13 cellular contexts compared by ENCODE assay signal in genomic region chr18:58556333-58557012, GRCh38.
DNase-seq lines count a peak whose midpoint lies in the region; ATAC-seq and TF ChIP-seq lines count a peak whose summit lies in the region.
"Had no signal": no experiment of that assay in that cellular context is flagged by ENCODE, and none has a peak within 500 bp of the region (broad histone marks: within the 10 kb centered on the region; RNA-seq: fewer than 3 reads in every experiment).

No MANE protein-coding gene starts in this region.

- H3K27ac ChIP-seq in CD8-positive, alpha-beta T cell (ENCODE audit: low read depth, low read length): no peak overlapping the region

- no peak overlapping the region for H3K4me3 Mint-ChIP-seq in activated T-helper 1 cell treated with anti-CD3 and anti-CD28 coated beads, Interleukin-12 subunit alpha, Interleukin-12 subunit beta, Interleukin-2, Interleukin-4 antibody, amounts not matched to agents 30 ng/mL and 10 ng/mL and 1 ng/mL, durations not matched to agents 14 hours and 24 hours and 36 hours
- H3K4me3 Mint-ChIP-seq in CD8-positive, alpha-beta T cell: no peak overlapping the region
- H3K4me3 Mint-ChIP-seq: activated naive CD8-positive, alpha-beta T cell treated with anti-CD3 and anti-CD28 coated beads, Interleukin-2, amount 10 ng/mL, durations not matched to agents 7 days and 5 days had no signal

- intact Hi-C loops in activated T-helper 1 cell treated with anti-CD3 and anti-CD28 coated beads, Interleukin-12 subunit alpha, Interleukin-12 subunit beta, Interleukin-2, Interleukin-4 antibody, amounts not matched to agents 30 ng/mL and 10 ng/mL and 1 ng/mL, durations not matched to agents 14 hours and 24 hours and 36 hours (cut with micrococcal nuclease): no loop called here
- intact Hi-C loops in mucosa of descending colon (cut with DNase I, micrococcal nuclease): no loop called here
- intact Hi-C loops in CD8-positive, alpha-beta T cell (cut with DNase I, micrococcal nuclease): no loop called here

- H3K27me3 Mint-ChIP-seq in activated T-helper 1 cell treated with anti-CD3 and anti-CD28 coated beads, Interleukin-12 subunit alpha, Interleukin-12 subunit beta, Interleukin-2, Interleukin-4 antibody, amounts not matched to agents 30 ng/mL and 10 ng/mL and 1 ng/mL, durations not matched to agents 14 hours and 24 hours and 36 hours (ENCODE audit: insufficient read depth): no peaks in the 10 kb centered on the region
- no peaks in the 10 kb centered on the region for H3K27me3 Mint-ChIP-seq in CD8-positive, alpha-beta T cell (ENCODE audit: low read depth)
- H3K27me3 Mint-ChIP-seq: activated naive CD8-positive, alpha-beta T cell treated with anti-CD3 and anti-CD28 coated beads, Interleukin-2, amount 10 ng/mL, durations not matched to agents 7 days and 5 days had no signal

- no peaks in the 10 kb centered on the region for H3K27me3 ChIP-seq in CD8-positive, alpha-beta T cell (ENCODE audit: insufficient read depth, low read length)

- CTCF ChIA-PET in CD8-positive, alpha-beta T cell (lab: Charles Lee): interaction anchor here (2.8 kb wide), 1 partner anchor 207 kb away, joined by 10 read pairs; no protein-coding TSS in a partner anchor

- ATAC-seq in HG02610 (IDR thresholded peaks at IDR 0.05; ENCODE audit: unreplicated experiment): peak; percentile 23
- ATAC-seq in mucosa of descending colon: peak; percentile 14
- no peak for ATAC-seq in CD8-positive, alpha-beta T cell
- ATAC-seq in GM21390 (IDR thresholded peaks at IDR 0.05; ENCODE audit: unreplicated experiment): no peak

- H3K9me3 Mint-ChIP-seq in activated T-helper 1 cell treated with anti-CD3 and anti-CD28 coated beads, Interleukin-12 subunit alpha, Interleukin-12 subunit beta, Interleukin-2, Interleukin-4 antibody, amounts not matched to agents 30 ng/mL and 10 ng/mL and 1 ng/mL, durations not matched to agents 14 hours and 24 hours and 36 hours: peaks cover 8% of the 10 kb centered on the region
- peaks cover 5% of the 10 kb centered on the region for H3K9me3 Mint-ChIP-seq in CD8-positive, alpha-beta T cell

- peak overlapping the region; percentile 25 for H3K4me3 ChIP-seq in GM12865 (ENCODE audit: low read depth, low read length)
- no peak overlapping the region for H3K4me3 ChIP-seq in mucosa of descending colon
- no peak overlapping the region for H3K4me3 ChIP-seq in CD8-positive, alpha-beta T cell (ENCODE audit: low read depth, low read length)

- peaks cover 6% of the 10 kb centered on the region for H3K36me3 Mint-ChIP-seq in activated T-helper 1 cell treated with anti-CD3 and anti-CD28 coated beads, Interleukin-12 subunit alpha, Interleukin-12 subunit beta, Interleukin-2, Interleukin-4 antibody, amounts not matched to agents 30 ng/mL and 10 ng/mL and 1 ng/mL, durations not matched to agents 14 hours and 24 hours and 36 hours (ENCODE audit: low read depth)
- H3K36me3 Mint-ChIP-seq in CD8-positive, alpha-beta T cell: no peaks in the 10 kb centered on the region

- TF ChIP-seq CTCF in GM12865 (IDR thresholded peaks at IDR 0.05; ENCODE audit: insufficient read depth, low read depth, low read length, missing control alignments) (no peak), mucosa of descending colon (IDR thresholded peaks at IDR 0.05) (no peak)
- no peak for TF ChIP-seq CTCF in CD8-positive, alpha-beta T cell (IDR thresholded peaks at IDR 0.05)

- peak overlapping the region; percentile 9 for H3K27ac Mint-ChIP-seq in activated T-helper 1 cell treated with anti-CD3 and anti-CD28 coated beads, Interleukin-12 subunit alpha, Interleukin-12 subunit beta, Interleukin-2, Interleukin-4 antibody, amounts not matched to agents 30 ng/mL and 10 ng/mL and 1 ng/mL, durations not matched to agents 14 hours and 24 hours and 36 hours
- no peak overlapping the region for H3K27ac Mint-ChIP-seq in CD8-positive, alpha-beta T cell
- H3K27ac Mint-ChIP-seq: activated naive CD8-positive, alpha-beta T cell treated with anti-CD3 and anti-CD28 coated beads, Interleukin-2, amount 10 ng/mL, durations not matched to agents 7 days and 5 days had no signal

- peak; percentile 68 for DNase-seq in GM12865 (ENCODE audit: low read depth)
- DNase-seq in activated T-helper 1 cell treated with anti-CD3 and anti-CD28 coated beads, Interleukin-12 subunit alpha, Interleukin-12 subunit beta, Interleukin-2, Interleukin-4 antibody, amounts not matched to agents 30 ng/mL and 10 ng/mL and 1 ng/mL, durations not matched to agents 14 hours and 24 hours and 36 hours (ENCODE audit: low spot score): no peak
- no peak for DNase-seq in mucosa of descending colon
- DNase-seq in inferior parietal cortex (ENCODE audit: extremely low spot score): no peak
- DNase-seq in CD8-positive, alpha-beta T cell: no peak
- no peak for DNase-seq in NCI-H1092 treated with DMSO at 0.1 percent for 48 hours (lab: John Stamatoyannopoulos, UW)
- DNase-seq: activated CD4-positive, alpha-beta T cell treated with anti-CD3 and anti-CD28 coated beads, Interleukin-2, amount 50 U/mL, for 1 hour; activated naive CD8-positive, alpha-beta T cell treated with anti-CD3 and anti-CD28 coated beads, Interleukin-2, amount 10 ng/mL, durations not matched to agents 7 days and 5 days; effector CD4-positive, alpha-beta T cell; H7; NCI-H1930 had no signal

- H3K36me3 ChIP-seq in mucosa of descending colon (ENCODE audit: low read depth): no peaks in the 10 kb centered on the region
- no peaks in the 10 kb centered on the region for H3K36me3 ChIP-seq in CD8-positive, alpha-beta T cell (ENCODE audit: insufficient read depth, low read length)

- POLR2A ChIA-PET in CD8-positive, alpha-beta T cell (lab: Charles Lee): no interaction called here

- peaks cover 12% of the 10 kb centered on the region for H3K4me1 Mint-ChIP-seq in activated T-helper 1 cell treated with anti-CD3 and anti-CD28 coated beads, Interleukin-12 subunit alpha, Interleukin-12 subunit beta, Interleukin-2, Interleukin-4 antibody, amounts not matched to agents 30 ng/mL and 10 ng/mL and 1 ng/mL, durations not matched to agents 14 hours and 24 hours and 36 hours (ENCODE audit: low read depth)
- H3K4me1 Mint-ChIP-seq in CD8-positive, alpha-beta T cell (ENCODE audit: low read depth): no peaks in the 10 kb centered on the region
- H3K4me1 Mint-ChIP-seq: activated naive CD8-positive, alpha-beta T cell treated with anti-CD3 and anti-CD28 coated beads, Interleukin-2, amount 10 ng/mL, durations not matched to agents 7 days and 5 days had no signal

- no peaks in the 10 kb centered on the region for H3K9me3 ChIP-seq in mucosa of descending colon
- H3K9me3 ChIP-seq in CD8-positive, alpha-beta T cell (ENCODE audit: low read length): no peaks in the 10 kb centered on the region

- H3K4me1 ChIP-seq in mucosa of descending colon (ENCODE audit: low read depth): no peaks in the 10 kb centered on the region
- H3K4me1 ChIP-seq in CD8-positive, alpha-beta T cell (ENCODE audit: insufficient read depth, low read length): no peaks in the 10 kb centered on the region

Comparison
In these comparisons a context has a peak if more than half of its experiments do, and no peak if none do; other contexts are left out.
1. ATAC-seq: peak in HG02610 (single experiment) and mucosa of descending colon (single experiment); none in CD8-positive, alpha-beta T cell (single experiment) and GM21390 (single experiment).